ENCODE assay signal across 10 cellular contexts in the genomic region with DNA sequence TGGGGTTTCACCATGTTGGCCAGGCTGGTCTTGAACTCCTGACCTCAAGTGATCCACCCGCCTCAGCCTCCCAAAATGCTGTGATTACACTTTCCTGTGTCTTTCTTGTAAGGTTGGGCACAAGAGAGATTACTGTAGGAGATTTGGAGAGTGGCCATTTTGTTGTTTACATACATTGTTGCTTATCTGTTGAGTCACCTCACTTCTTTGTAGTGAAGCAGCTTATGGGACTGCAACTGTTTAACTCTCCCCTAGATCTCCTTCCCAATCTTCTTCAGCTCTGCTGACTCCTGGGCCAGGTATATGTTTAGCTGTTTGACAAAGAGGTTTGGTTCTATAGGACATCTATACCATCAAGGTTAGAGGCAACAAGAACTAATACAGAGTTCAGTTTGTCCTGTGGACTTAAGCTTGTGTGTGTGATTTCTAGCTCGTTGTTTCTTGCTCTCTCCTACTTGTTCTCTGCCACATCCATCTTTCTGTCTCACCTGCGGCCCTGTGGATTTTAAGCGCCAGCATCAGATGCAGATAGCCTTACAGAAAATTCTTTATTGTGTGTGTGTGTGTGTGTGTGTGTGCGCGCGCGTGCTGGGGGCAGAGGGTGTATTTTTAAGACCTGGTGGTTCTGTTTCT.
DNase-seq lines count a peak whose midpoint lies in the region; ATAC-seq and TF ChIP-seq lines count a peak whose summit lies in the region.
"Had no signal": no experiment of that assay in that cellular context is flagged by ENCODE, and none has a peak within 500 bp of the region (broad histone marks: within the 10 kb centered on the region; RNA-seq: fewer than 3 reads in every experiment).

No MANE protein-coding gene starts in this region.

- H3K27ac Mint-ChIP-seq in HFFc6: peak overlapping the region; percentile 42
- H3K27ac Mint-ChIP-seq in activated CD4-positive, alpha-beta memory T cell treated with anti-CD3 and anti-CD28 coated beads for 36 hours: peak overlapping the region; percentile 5

- DNase-seq in HFFc6: peak; percentile 69
- no peak for DNase-seq in activated CD4-positive, alpha-beta memory T cell treated with anti-CD3 and anti-CD28 coated beads for 36 hours
- peak; percentile 81 for DNase-seq in iris pigment epithelial cell (ENCODE audit: low read depth)
- no peak for DNase-seq in Right ventricle myocardium superior
- no peak for DNase-seq in hypothalamus (lab: John Stamatoyannopoulos, UW)
- DNase-seq in dorsolateral prefrontal cortex: no peak
- no peak for DNase-seq in DMS 273 (lab: John Stamatoyannopoulos, UW; ENCODE audit: unreplicated experiment)
- DNase-seq: head of caudate nucleus, NCI-H1436 treated with DMSO at 0.1 percent for 48 hours had no signal

- CTCF ChIA-PET in activated CD4-positive, alpha-beta memory T cell treated with anti-CD3 and anti-CD28 coated beads for 36 hours (lab: Charles Lee): interaction anchor here (1.0 to 6.1 kb wide), 3 partner anchors 16 to 145 kb away, joined by 3 to 35 read pairs (median 4); a partner anchor contains a TSS

- TF ChIP-seq CTCF in C4-2B (conservative IDR thresholded peaks at IDR 0.05) (no peak), HFFc6 (IDR thresholded peaks at IDR 0.05) (no peak), dorsolateral prefrontal cortex (IDR thresholded peaks at IDR 0.05 in 54 of 56, conservative IDR thresholded peaks at IDR 0.05 in 2 of 56; ENCODE audit: low read depth in 1 of 56, partially characterized antibody in 56 of 56) (no peak)

- peaks cover 44% of the 10 kb centered on the region for H3K4me1 Mint-ChIP-seq in HFFc6 (ENCODE audit: low read depth)
- H3K4me1 Mint-ChIP-seq in activated CD4-positive, alpha-beta memory T cell treated with anti-CD3 and anti-CD28 coated beads for 36 hours (ENCODE audit: low read depth): peaks cover 60% of the 10 kb centered on the region

- peak overlapping the region; percentile 46; the same call in 1 of the 2 replicates for H3K27ac ChIP-seq in C4-2B
- no peak overlapping the region for H3K27ac ChIP-seq in dorsolateral prefrontal cortex

- no peaks in the 10 kb centered on the region for H3K27me3 ChIP-seq in dorsolateral prefrontal cortex

- H3K4me3 Mint-ChIP-seq in HFFc6: no peak overlapping the region
- no peak overlapping the region for H3K4me3 Mint-ChIP-seq in activated CD4-positive, alpha-beta memory T cell treated with anti-CD3 and anti-CD28 coated beads for 36 hours

- H3K9me3 Mint-ChIP-seq in HFFc6: no peaks in the 10 kb centered on the region
- no peaks in the 10 kb centered on the region for H3K9me3 Mint-ChIP-seq in activated CD4-positive, alpha-beta memory T cell treated with anti-CD3 and anti-CD28 coated beads for 36 hours

- POLR2A ChIA-PET in activated CD4-positive, alpha-beta memory T cell treated with anti-CD3 and anti-CD28 coated beads for 36 hours (lab: Charles Lee): no interaction called here

- no peaks in the 10 kb centered on the region for H3K27me3 Mint-ChIP-seq in HFFc6 (ENCODE audit: insufficient read depth)
- H3K27me3 Mint-ChIP-seq in activated CD4-positive, alpha-beta memory T cell treated with anti-CD3 and anti-CD28 coated beads for 36 hours: no peaks in the 10 kb centered on the region

- ATAC-seq in Right ventricle myocardium superior (ENCODE audit: poor library complexity): no peak

- peaks cover 15% of the 10 kb centered on the region; the same call in 1 of the 2 replicates for H3K36me3 Mint-ChIP-seq in HFFc6 (ENCODE audit: low read depth)
- peaks cover 9% of the 10 kb centered on the region for H3K36me3 Mint-ChIP-seq in activated CD4-positive, alpha-beta memory T cell treated with anti-CD3 and anti-CD28 coated beads for 36 hours

- H3K4me3 ChIP-seq in dorsolateral prefrontal cortex: no peak overlapping the region

- intact Hi-C loops in activated CD4-positive, alpha-beta memory T cell treated with anti-CD3 and anti-CD28 coated beads for 36 hours (cut with micrococcal nuclease): no loop called here
- intact Hi-C loops in Right ventricle myocardium superior (cut with DNase I) (no loop called here), dorsolateral prefrontal cortex (cut with DNase I) (no loop called here)

Comparison
In these comparisons a context has a peak if more than half of its experiments do, and no peak if none do; other contexts are left out.
1. DNase-seq: peak in HFFc6 (single experiment) and iris pigment epithelial cell (single experiment); none in activated CD4-positive, alpha-beta memory T cell treated with anti-CD3 and anti-CD28 coated beads for 36 hours (single experiment), Right ventricle myocardium superior (single experiment), hypothalamus (0 of 51), dorsolateral prefrontal cortex (0 of 10) and DMS 273 (single experiment).